In the genomic region with DNA sequence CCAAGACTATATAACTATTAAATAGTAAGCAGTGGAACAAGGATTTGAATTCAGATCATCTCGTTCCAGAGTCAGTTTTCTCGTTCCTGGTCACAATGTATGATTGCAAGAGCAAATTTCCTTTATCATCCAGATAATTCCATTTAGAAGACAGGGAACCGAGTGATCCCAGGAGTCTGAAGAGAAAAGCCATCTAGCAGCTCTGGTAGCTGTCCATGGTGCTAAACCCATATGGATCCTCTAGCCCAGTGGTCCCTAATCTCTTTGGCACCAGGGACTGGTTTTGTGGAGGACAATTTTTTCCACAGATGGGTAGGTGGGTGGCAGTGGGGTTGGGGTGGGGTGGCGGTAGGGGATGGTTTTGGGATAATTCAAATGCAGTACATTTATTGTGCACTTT, we compare ENCODE assay signal across 16 cellular contexts.
A peak's percentile ranks its signal among the peaks of the same experiment; 100 is the strongest.
DNase-seq lines count a peak whose midpoint lies in the region; TF ChIP-seq lines count a peak whose summit lies in the region.
"Had no signal": no experiment of that assay in that cellular context is flagged by ENCODE, and none has a peak within 500 bp of the region (broad histone marks: within the 10 kb centered on the region; RNA-seq: fewer than 3 reads in every experiment).

No MANE protein-coding gene starts in this region.

- 22 to 41% methylated on average over 4 of the region's 4 CpGs for WGBS in GM23248 (ENCODE audit: low coverage in 1 of 2, low lambda C conversion rate in 2 of 2, missing lambda C conversion rate in 2 of 2), 2 experiments
- WGBS in mesendoderm (ENCODE audit: extremely low coverage, insufficient coverage, low lambda C conversion rate), result no CpG with 5 or more reads among the region's 4 CpGs

- H3F3A ChIP-seq in GM23248 (ENCODE audit: insufficient read depth), result no peaks in the 10 kb centered on the region

- H3K9me2 ChIP-seq in GM23248 (ENCODE audit: insufficient read depth), result no peaks in the 10 kb centered on the region

- H4K5ac ChIP-seq in mesendoderm (ENCODE audit: low read length), result no peak overlapping the region

- no peak overlapping the region for H2BK120ac ChIP-seq in mesendoderm (ENCODE audit: low read depth, low read length)

- no peak for TF ChIP-seq CTCF in choroid plexus epithelial cell (conservative IDR thresholded peaks at IDR 0.05; ENCODE audit: low read depth, low read length)

- H3K27ac ChIP-seq in GM23248 (no peak overlapping the region), mesendoderm (ENCODE audit: low read depth, low read length) (no peak overlapping the region)
- H3K27ac ChIP-seq: dorsolateral prefrontal cortex, left lung, SJCRH30, skin epidermis, VCaP had no signal

- no peak overlapping the region for H3K4ac ChIP-seq in mesendoderm (ENCODE audit: low read depth, low read length)

- H3K36me3 ChIP-seq in GM23248 (ENCODE audit: low read depth) (no peaks in the 10 kb centered on the region), mesendoderm (ENCODE audit: control insufficient read depth, insufficient read depth, low read length) (no peaks in the 10 kb centered on the region)
- H3K36me3 ChIP-seq: left lung, SJCRH30 had no signal

- H3K4me3 ChIP-seq in GM23248, result no peak overlapping the region
- H3K4me3 ChIP-seq in choroid plexus epithelial cell (ENCODE audit: low read depth, low read length), result no peak overlapping the region
- H3K4me3 ChIP-seq in mesendoderm (ENCODE audit: low read length), result no peak overlapping the region
- H3K4me3 ChIP-seq: dorsolateral prefrontal cortex, left lung, SJCRH30, skin epidermis had no signal

- H3K4me2 ChIP-seq in GM23248 (ENCODE audit: unreplicated experiment) (no peak overlapping the region), mesendoderm (ENCODE audit: low read length) (no peak overlapping the region)

- H3K56ac ChIP-seq in mesendoderm (ENCODE audit: low read length), result no peak overlapping the region

- H3K9ac ChIP-seq in GM23248, result no peak overlapping the region
- H3K9ac ChIP-seq in mesendoderm (ENCODE audit: low read length), result no peak overlapping the region

- H3K4me1 ChIP-seq in GM23248 (ENCODE audit: insufficient read depth), result no peaks in the 10 kb centered on the region
- no peaks in the 10 kb centered on the region for H3K4me1 ChIP-seq in mesendoderm (ENCODE audit: control insufficient read depth, low read depth, low read length)
- H3K4me1 ChIP-seq: Caco-2, left lung, SJCRH30 had no signal

- no peaks in the 10 kb centered on the region for H3K79me2 ChIP-seq in GM23248 (ENCODE audit: insufficient read depth)
- H3K79me2 ChIP-seq in mesendoderm (ENCODE audit: control insufficient read depth, insufficient read depth, low read length), result no peaks in the 10 kb centered on the region

- no peak overlapping the region for H3K18ac ChIP-seq in mesendoderm (ENCODE audit: low read length)

- H2BK5ac ChIP-seq in mesendoderm (ENCODE audit: low read length), result no peak overlapping the region

- in situ Hi-C loops in GM23248 (cut with MboI), result no loop called here

- DNase-seq in GM23248 (peak; percentile 41), NCI-H226 (peak; percentile 10), choroid plexus epithelial cell (ENCODE audit: low read depth) (peak; percentile 39), mesendoderm (peak; percentile 53), GM19238 (ENCODE audit: insufficient read length, low spot score) (no peak), NCI-H2107 treated with DMSO at 0.1 percent for 48 hours (lab: John Stamatoyannopoulos, UW; ENCODE audit: unreplicated experiment) (no peak), T-helper 2 cell (no peak)
- DNase-seq: dorsolateral prefrontal cortex, glutamatergic neuron, left lung, NCI-H1694 treated with DMSO at 0.1 percent for 48 hours, substantia nigra had no signal

- no peaks in the 10 kb centered on the region for H3K9me3 ChIP-seq in GM23248 (ENCODE audit: low read depth)
- H3K9me3 ChIP-seq: Caco-2 had no signal

- no peak overlapping the region for H2AK5ac ChIP-seq in mesendoderm (ENCODE audit: low read length)

- H3K79me1 ChIP-seq in mesendoderm (ENCODE audit: low read length), result no peaks in the 10 kb centered on the region

- no peak overlapping the region for H4K8ac ChIP-seq in mesendoderm (ENCODE audit: low read depth, low read length)

- no peak overlapping the region for H3K23ac ChIP-seq in mesendoderm (ENCODE audit: low read length)

- H2AFZ ChIP-seq in GM23248, result no peak overlapping the region

- no peaks in the 10 kb centered on the region for H4K20me1 ChIP-seq in GM23248 (ENCODE audit: insufficient read depth)

- H3K27me3 ChIP-seq in GM23248 (replicated peaks; ENCODE audit: insufficient read depth), result no peaks in the 10 kb centered on the region
- H3K27me3 ChIP-seq in mesendoderm (ENCODE audit: insufficient read depth, low read length, poor library complexity), result no peaks in the 10 kb centered on the region

- no peak overlapping the region for H2BK15ac ChIP-seq in mesendoderm (replicated peaks; ENCODE audit: low read depth)

Comparison
In these comparisons a context has a peak if more than half of its experiments do, and no peak if none do; other contexts are left out.
1. DNase-seq: peak in GM23248 (single experiment), NCI-H226 (single experiment), choroid plexus epithelial cell (single experiment) and mesendoderm (single experiment); none in GM19238 (single experiment), NCI-H2107 treated with DMSO at 0.1 percent for 48 hours (single experiment) and T-helper 2 cell (0 of 5).